Comparison of ENCODE assay signal across 1 cellular context in the genomic region with DNA sequence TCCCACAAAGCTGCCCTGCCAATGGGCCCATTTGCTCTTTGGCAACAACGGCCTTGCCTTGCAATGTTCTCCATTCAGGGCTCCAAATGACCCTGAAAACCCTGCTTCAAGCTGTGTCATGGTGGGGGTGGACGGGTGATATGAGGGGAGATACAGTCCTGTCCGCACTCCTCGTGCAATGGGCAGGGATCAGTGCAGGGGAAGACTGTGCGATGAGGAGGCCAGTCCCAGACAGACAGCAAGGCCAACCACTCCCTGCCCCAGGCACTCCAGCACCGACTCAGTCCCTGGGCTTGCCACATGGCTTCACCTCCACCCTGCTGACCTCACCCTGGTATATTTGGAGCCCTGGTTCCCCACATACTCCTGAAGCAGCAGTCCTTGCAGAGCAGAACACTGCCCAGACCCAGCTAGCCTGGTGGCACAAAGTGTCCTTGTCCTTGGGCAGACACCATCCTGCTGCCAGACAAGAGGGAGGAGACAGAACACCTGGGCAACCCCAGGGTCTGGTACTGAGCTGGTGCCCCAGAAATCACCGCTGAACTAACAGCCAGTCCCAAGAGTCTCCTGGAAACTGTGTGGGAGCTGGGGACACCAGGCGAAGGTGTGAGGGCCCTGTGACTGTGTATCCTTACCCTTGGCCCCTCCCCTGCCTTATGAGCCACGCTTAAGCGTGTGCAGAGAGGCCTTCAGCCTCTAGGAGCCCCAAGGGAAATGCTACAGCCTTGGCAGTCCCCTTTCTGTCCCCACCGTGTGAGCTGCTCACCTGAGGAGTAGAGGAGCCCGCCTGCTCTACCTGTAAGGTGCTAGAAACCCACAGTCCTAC.
TF ChIP-seq lines count a peak whose summit lies in the region.

No MANE protein-coding gene starts in this region.

TF ChIP-seq in H1, 55 proteins besides CTCF, POLR2A, EP300 and RAD21:
- no peak for TF ChIP-seq POU5F1 (IDR thresholded peaks at IDR 0.05; ENCODE audit: low read depth, low read length)
- TF ChIP-seq SUZ12 (IDR thresholded peaks at IDR 0.05; ENCODE audit: low read length), result no peak
- TF ChIP-seq KDM4A (IDR thresholded peaks at IDR 0.05; ENCODE audit: low read depth, low read length, severe bottlenecking), result no peak
- TF ChIP-seq HDAC6 (IDR thresholded peaks at IDR 0.05; ENCODE audit: low read depth, low read length), result no peak
- no peak for TF ChIP-seq EGR1 (IDR thresholded peaks at IDR 0.05; ENCODE audit: borderline replicate concordance, low read depth, low read length)
TF ChIP-seq in H1: peak in this region for 0.
